Comparison of ENCODE assay signal across 16 cellular contexts in genomic region chr2:113078350-113078839, GRCh38. TPM values are rescaled to one million over a fixed set of nuclear protein-coding genes. Genes with fewer than 3 reads are reported as not detected.
DNase-seq lines count a peak whose midpoint lies in the region; ATAC-seq, FAIRE-seq and TF ChIP-seq lines count a peak whose summit lies in the region.
"Had no signal": no experiment of that assay in that cellular context is flagged by ENCODE, and none has a peak within 500 bp of the region (broad histone marks: within the 10 kb centered on the region; RNA-seq: fewer than 3 reads in every experiment).

No MANE protein-coding gene starts in this region.

- H3K27ac Mint-ChIP-seq in activated CD4-positive, alpha-beta memory T cell treated with anti-CD3 and anti-CD28 coated beads, Interleukin-2, amount 10 ng/mL, durations not matched to agents 7 days and 5 days: no peak overlapping the region
- H3K27ac Mint-ChIP-seq in activated CD8-positive, alpha-beta memory T cell treated with anti-CD3 and anti-CD28 coated beads, Interleukin-2, amount 10 ng/mL, durations not matched to agents 7 days and 5 days: no peak overlapping the region
- H3K27ac Mint-ChIP-seq: activated naive CD8-positive, alpha-beta T cell; stimulated activated naive CD8-positive, alpha-beta T cell treated with anti-CD3 and anti-CD28 coated beads, Interleukin-15, Interleukin-2, amounts not matched to agents 100 ng/mL and 50 ng/mL, for 24 hours had no signal

- H3K27me3 Mint-ChIP-seq in activated CD4-positive, alpha-beta memory T cell treated with anti-CD3 and anti-CD28 coated beads, Interleukin-2, amount 10 ng/mL, durations not matched to agents 7 days and 5 days: peaks cover 15% of the 10 kb centered on the region
- H3K27me3 Mint-ChIP-seq in activated CD8-positive, alpha-beta memory T cell treated with anti-CD3 and anti-CD28 coated beads, Interleukin-2, amount 10 ng/mL, durations not matched to agents 7 days and 5 days: peaks cover 4% of the 10 kb centered on the region
- H3K27me3 Mint-ChIP-seq: activated naive CD8-positive, alpha-beta T cell had no signal

- peaks cover 4% of the 10 kb centered on the region for H3K4me1 Mint-ChIP-seq in activated CD4-positive, alpha-beta memory T cell treated with anti-CD3 and anti-CD28 coated beads, Interleukin-2, amount 10 ng/mL, durations not matched to agents 7 days and 5 days
- peaks cover 19% of the 10 kb centered on the region for H3K4me1 Mint-ChIP-seq in activated CD8-positive, alpha-beta memory T cell treated with anti-CD3 and anti-CD28 coated beads, Interleukin-2, amount 10 ng/mL, durations not matched to agents 7 days and 5 days

- FAIRE-seq in GM12891 (lab: Jason Lieb, UNC): no peak

- H3K27ac ChIP-seq in C4-2B: peak overlapping the region; percentile 45
- H3K27ac ChIP-seq in epithelial cell of prostate: peak overlapping the region; percentile 99
- H3K27ac ChIP-seq: BLaER1 had no signal

- no peak overlapping the region for H3K4me3 Mint-ChIP-seq in activated CD4-positive, alpha-beta memory T cell treated with anti-CD3 and anti-CD28 coated beads, Interleukin-2, amount 10 ng/mL, durations not matched to agents 7 days and 5 days
- no peak overlapping the region for H3K4me3 Mint-ChIP-seq in activated CD8-positive, alpha-beta memory T cell treated with anti-CD3 and anti-CD28 coated beads, Interleukin-2, amount 10 ng/mL, durations not matched to agents 7 days and 5 days
- H3K4me3 Mint-ChIP-seq: activated naive CD8-positive, alpha-beta T cell; stimulated activated naive CD8-positive, alpha-beta T cell treated with anti-CD3 and anti-CD28 coated beads, Interleukin-15, Interleukin-2, amounts not matched to agents 100 ng/mL and 50 ng/mL, for 24 hours had no signal

- DNase-seq in M059J (ENCODE audit: low read depth): peak; percentile 65
- peak; percentile 98 for DNase-seq in epithelial cell of prostate (ENCODE audit: low read depth, low spot score)
- DNase-seq in myocyte (ENCODE audit: low read depth): peak; percentile 36
- DNase-seq in activated CD4-positive, alpha-beta memory T cell treated with anti-CD3 and anti-CD28 coated beads, Interleukin-2, amount 10 ng/mL, durations not matched to agents 7 days and 5 days: no peak
- DNase-seq in GM12891 (ENCODE audit: insufficient read length, low spot score): no peak
- no peak for DNase-seq in activated CD8-positive, alpha-beta memory T cell treated with anti-CD3 and anti-CD28 coated beads, Interleukin-2, amount 10 ng/mL, durations not matched to agents 7 days and 5 days
- DNase-seq: Kasumi-1, NCI-H510A, SK-N-SH had no signal

- POLR2A ChIA-PET in activated CD4-positive, alpha-beta memory T cell treated with anti-CD3 and anti-CD28 coated beads, Interleukin-2, amount 10 ng/mL, durations not matched to agents 7 days and 5 days (lab: Charles Lee): no interaction called here

- CTCF ChIA-PET in activated CD4-positive, alpha-beta memory T cell treated with anti-CD3 and anti-CD28 coated beads, Interleukin-2, amount 10 ng/mL, durations not matched to agents 7 days and 5 days (lab: Charles Lee): interaction anchor here (0.7 to 3.4 kb wide), 3 partner anchors 58 to 121 kb away, joined by 4 to 22 read pairs (median 17); no protein-coding TSS in a partner anchor
- CTCF ChIA-PET in activated CD8-positive, alpha-beta memory T cell treated with anti-CD3 and anti-CD28 coated beads, Interleukin-2, amount 10 ng/mL, durations not matched to agents 7 days and 5 days (lab: Charles Lee): interaction anchor here (1.0 to 12.6 kb wide), 7 partner anchors 11 to 312 kb away, joined by 3 to 182 read pairs (median 12); no protein-coding TSS in a partner anchor

- no peak for TF ChIP-seq CTCF in C4-2B (conservative IDR thresholded peaks at IDR 0.05)

- no peak for ATAC-seq in GM21367 (IDR thresholded peaks at IDR 0.05; ENCODE audit: unreplicated experiment)
- ATAC-seq in activated CD8-positive, alpha-beta memory T cell treated with anti-CD3 and anti-CD28 coated beads, Interleukin-2, amount 10 ng/mL, durations not matched to agents 7 days and 5 days: no peak

- H3K36me3 Mint-ChIP-seq in activated CD4-positive, alpha-beta memory T cell treated with anti-CD3 and anti-CD28 coated beads, Interleukin-2, amount 10 ng/mL, durations not matched to agents 7 days and 5 days (ENCODE audit: low read depth): no peaks in the 10 kb centered on the region
- no peaks in the 10 kb centered on the region for H3K36me3 Mint-ChIP-seq in activated CD8-positive, alpha-beta memory T cell treated with anti-CD3 and anti-CD28 coated beads, Interleukin-2, amount 10 ng/mL, durations not matched to agents 7 days and 5 days
- H3K36me3 Mint-ChIP-seq: activated naive CD8-positive, alpha-beta T cell had no signal

- TF ChIP-seq POLR2A in GM12891 (IDR thresholded peaks at IDR 0.05; ENCODE audit: low read depth, low read length): no peak

- H3K9me3 Mint-ChIP-seq in activated CD4-positive, alpha-beta memory T cell treated with anti-CD3 and anti-CD28 coated beads, Interleukin-2, amount 10 ng/mL, durations not matched to agents 7 days and 5 days: no peaks in the 10 kb centered on the region
- no peaks in the 10 kb centered on the region for H3K9me3 Mint-ChIP-seq in activated CD8-positive, alpha-beta memory T cell treated with anti-CD3 and anti-CD28 coated beads, Interleukin-2, amount 10 ng/mL, durations not matched to agents 7 days and 5 days (ENCODE audit: low read depth)
- H3K9me3 Mint-ChIP-seq: stimulated activated naive CD8-positive, alpha-beta T cell treated with anti-CD3 and anti-CD28 coated beads, Interleukin-15, Interleukin-2, amounts not matched to agents 100 ng/mL and 50 ng/mL, for 24 hours had no signal

TF ChIP-seq in GM12891, 5 proteins besides CTCF, POLR2A, EP300 and RAD21:
- TF ChIP-seq TAF1 (IDR thresholded peaks at IDR 0.05; ENCODE audit: low read depth, low read length) (no peak), POU2F2 (IDR thresholded peaks at IDR 0.05; ENCODE audit: low read depth, low read length) (no peak), SPI1 (IDR thresholded peaks at IDR 0.05; ENCODE audit: low read depth, low read length) (no peak), POLR2AphosphoS5 (IDR thresholded peaks at IDR 0.05; ENCODE audit: low read depth, low read length) (no peak), PAX5 (IDR thresholded peaks at IDR 0.05; ENCODE audit: insufficient read depth, low read length, severe bottlenecking) (no peak)

RNA-seq across cellular contexts. Expression of gene IL1F10, which starts 10.6 kb away (rescaled TPM):
- not detected in 2 replicates for total RNA-seq in M059J (2014; rRNA removed; shearing (Covaris generic))
- total RNA-seq in myocyte: not detected in 2 replicates
- not detected for polyA plus RNA-seq in myocyte (2012)
- total RNA-seq in activated CD4-positive, alpha-beta memory T cell treated with anti-CD3 and anti-CD28 coated beads, Interleukin-2, amount 10 ng/mL, durations not matched to agents 7 days and 5 days: not detected
- polyA plus RNA-seq in GM12891 (2012; ENCODE audit: low read depth, missing spikeins): not detected
- not detected for total RNA-seq in activated CD8-positive, alpha-beta memory T cell treated with anti-CD3 and anti-CD28 coated beads, Interleukin-2, amount 10 ng/mL, durations not matched to agents 7 days and 5 days
- total RNA-seq: dorsolateral prefrontal cortex had no signal
- polyA plus RNA-seq: neural cell, SK-N-SH had no signal

RNA-seq across cellular contexts. Expression of gene IL36RN, which starts 19.4 kb away (rescaled TPM):
- 0.02 TPM in 1 of 2 replicates, not detected in the other for total RNA-seq in M059J (2014; rRNA removed; shearing (Covaris generic))
- not detected in 2 replicates for total RNA-seq in myocyte
- not detected for polyA plus RNA-seq in myocyte (2012)
- not detected for total RNA-seq in activated CD4-positive, alpha-beta memory T cell treated with anti-CD3 and anti-CD28 coated beads, Interleukin-2, amount 10 ng/mL, durations not matched to agents 7 days and 5 days
- not detected for polyA plus RNA-seq in GM12891 (2012; ENCODE audit: low read depth, missing spikeins)
- total RNA-seq in activated CD8-positive, alpha-beta memory T cell treated with anti-CD3 and anti-CD28 coated beads, Interleukin-2, amount 10 ng/mL, durations not matched to agents 7 days and 5 days: not detected
- total RNA-seq: dorsolateral prefrontal cortex had no signal
- polyA plus RNA-seq: neural cell, SK-N-SH had no signal

RNA-seq across cellular contexts. Expression of gene IL36B, which starts 25.7 kb away (rescaled TPM):
- not detected in 2 replicates for total RNA-seq in M059J (2014; rRNA removed; shearing (Covaris generic))
- not detected in 2 replicates for total RNA-seq in myocyte
- polyA plus RNA-seq in myocyte (2012): not detected
- not detected for total RNA-seq in activated CD4-positive, alpha-beta memory T cell treated with anti-CD3 and anti-CD28 coated beads, Interleukin-2, amount 10 ng/mL, durations not matched to agents 7 days and 5 days
- not detected for polyA plus RNA-seq in GM12891 (2012; ENCODE audit: low read depth, missing spikeins)
- not detected for total RNA-seq in activated CD8-positive, alpha-beta memory T cell treated with anti-CD3 and anti-CD28 coated beads, Interleukin-2, amount 10 ng/mL, durations not matched to agents 7 days and 5 days
- total RNA-seq: dorsolateral prefrontal cortex had no signal
- polyA plus RNA-seq: neural cell, SK-N-SH had no signal

RNA-seq across cellular contexts. Expression of gene IL1RN, which starts 49.0 kb away (rescaled TPM):
- total RNA-seq in M059J (2014; rRNA removed; shearing (Covaris generic)): 0.05 TPM in 1 of 2 replicates, not detected in the other
- not detected in 2 replicates for total RNA-seq in myocyte
- polyA plus RNA-seq in myocyte (2012): 0.06 TPM
- total RNA-seq in activated CD4-positive, alpha-beta memory T cell treated with anti-CD3 and anti-CD28 coated beads, Interleukin-2, amount 10 ng/mL, durations not matched to agents 7 days and 5 days: 1 to 10 TPM; 2.6 to 3.3 TPM
- polyA plus RNA-seq in GM12891 (2012; ENCODE audit: low read depth, missing spikeins): 0.08 TPM
- 1 to 10 TPM; 1.8 TPM for total RNA-seq in activated CD8-positive, alpha-beta memory T cell treated with anti-CD3 and anti-CD28 coated beads, Interleukin-2, amount 10 ng/mL, durations not matched to agents 7 days and 5 days
- polyA plus RNA-seq: neural cell, SK-N-SH had no signal

Comparison
In these comparisons a context has a peak if more than half of its experiments do, and no peak if none do; other contexts are left out.
1. DNase-seq: peak in M059J (single experiment), epithelial cell of prostate (single experiment) and myocyte (single experiment); none in activated CD4-positive, alpha-beta memory T cell treated with anti-CD3 and anti-CD28 coated beads, Interleukin-2, amount 10 ng/mL, durations not matched to agents 7 days and 5 days (single experiment), GM12891 (single experiment) and activated CD8-positive, alpha-beta memory T cell treated with anti-CD3 and anti-CD28 coated beads, Interleukin-2, amount 10 ng/mL, durations not matched to agents 7 days and 5 days (single experiment).